ENCODE assay signal across 1 cellular context in the genomic region with DNA sequence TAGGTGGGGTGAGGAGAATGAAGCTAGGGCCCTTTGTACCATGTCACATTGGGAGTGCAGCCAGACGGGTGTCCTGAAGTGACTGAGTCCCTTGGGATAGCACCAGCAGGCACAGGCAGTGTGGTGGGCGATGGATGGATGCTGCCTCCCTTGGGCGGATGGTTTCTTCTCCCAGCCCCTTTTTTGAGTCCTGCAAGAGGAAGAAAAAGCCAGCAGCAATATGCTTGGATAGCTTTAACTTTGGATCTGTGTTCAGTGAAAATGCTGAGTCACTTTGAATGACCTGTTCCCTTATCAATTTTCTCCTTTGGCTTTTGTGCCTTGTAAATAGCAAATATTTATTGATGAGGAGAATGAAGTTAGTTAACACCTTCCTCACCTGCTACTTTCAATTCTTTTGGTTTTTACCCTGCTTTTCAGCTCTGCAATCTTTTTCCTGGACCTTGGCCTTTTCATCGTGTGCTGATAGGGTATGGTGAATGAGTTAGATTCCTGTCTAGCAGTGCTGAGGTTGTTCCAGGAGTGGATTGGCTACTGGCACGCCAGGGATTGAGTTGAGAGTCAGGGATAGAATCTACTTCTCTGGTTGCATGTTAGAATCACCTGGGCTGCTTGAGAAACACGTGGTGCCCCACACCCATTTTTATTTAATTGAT.
TF ChIP-seq lines count a peak whose summit lies in the region.

No MANE protein-coding gene starts in this region.

TF ChIP-seq in HepG2, 621 proteins besides CTCF, POLR2A, EP300 and RAD21 (continued from another document):
- TF ChIP-seq, protein P1, sequence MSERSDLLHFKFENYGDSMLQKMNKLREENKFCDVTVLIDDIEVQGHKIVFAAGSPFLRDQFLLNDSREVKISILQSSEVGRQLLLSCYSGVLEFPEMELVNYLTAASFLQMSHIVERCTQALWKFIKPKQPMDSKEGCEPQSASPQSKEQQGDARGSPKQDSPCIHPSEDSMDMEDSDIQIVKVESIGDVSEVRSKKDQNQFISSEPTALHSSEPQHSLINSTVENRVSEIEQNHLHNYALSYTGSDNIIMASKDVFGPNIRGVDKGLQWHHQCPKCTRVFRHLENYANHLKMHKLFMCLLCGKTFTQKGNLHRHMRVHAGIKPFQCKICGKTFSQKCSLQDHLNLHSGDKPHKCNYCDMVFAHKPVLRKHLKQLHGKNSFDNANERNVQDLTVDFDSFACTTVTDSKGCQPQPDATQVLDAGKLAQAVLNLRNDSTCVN (CRISPR knock-in tag; IDR thresholded peaks at IDR 0.05; ENCODE audit: borderline replicate concordance), result no peak
- no peak for TF ChIP-seq NR2F1 (CRISPR knock-in tag; IDR thresholded peaks at IDR 0.05)
- peak; percentile 7; the same call in 1 of the 2 replicates for TF ChIP-seq ZNF292 (CRISPR knock-in tag; IDR thresholded peaks at IDR 0.05; ENCODE audit: borderline replicate concordance, low read depth)
- TF ChIP-seq ZNF460 (CRISPR knock-in tag; IDR thresholded peaks at IDR 0.05; ENCODE audit: borderline replicate concordance), result no peak
- TF ChIP-seq ZNF530 (CRISPR knock-in tag; IDR thresholded peaks at IDR 0.05; ENCODE audit: low read depth), result no peak
- no peak for TF ChIP-seq ZNF160 (CRISPR knock-in tag; IDR thresholded peaks at IDR 0.05)
- TF ChIP-seq, protein P2, sequence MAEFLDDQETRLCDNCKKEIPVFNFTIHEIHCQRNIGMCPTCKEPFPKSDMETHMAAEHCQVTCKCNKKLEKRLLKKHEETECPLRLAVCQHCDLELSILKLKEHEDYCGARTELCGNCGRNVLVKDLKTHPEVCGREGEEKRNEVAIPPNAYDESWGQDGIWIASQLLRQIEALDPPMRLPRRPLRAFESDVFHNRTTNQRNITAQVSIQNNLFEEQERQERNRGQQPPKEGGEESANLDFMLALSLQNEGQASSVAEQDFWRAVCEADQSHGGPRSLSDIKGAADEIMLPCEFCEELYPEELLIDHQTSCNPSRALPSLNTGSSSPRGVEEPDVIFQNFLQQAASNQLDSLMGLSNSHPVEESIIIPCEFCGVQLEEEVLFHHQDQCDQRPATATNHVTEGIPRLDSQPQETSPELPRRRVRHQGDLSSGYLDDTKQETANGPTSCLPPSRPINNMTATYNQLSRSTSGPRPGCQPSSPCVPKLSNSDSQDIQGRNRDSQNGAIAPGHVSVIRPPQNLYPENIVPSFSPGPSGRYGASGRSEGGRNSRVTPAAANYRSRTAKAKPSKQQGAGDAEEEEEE (CRISPR knock-in tag; IDR thresholded peaks at IDR 0.05; ENCODE audit: borderline replicate concordance), result no peak
- no peak for TF ChIP-seq ZNF225 (CRISPR knock-in tag; IDR thresholded peaks at IDR 0.05)
- peak; percentile 98 for TF ChIP-seq NFE2L2 (IDR thresholded peaks at IDR 0.05; ENCODE audit: low read length)
- TF ChIP-seq DMAP1 (CRISPR knock-in tag; IDR thresholded peaks at IDR 0.05), result 0 out of 2 replicates have a peak, but pooled peaks have one; percentile 34
- TF ChIP-seq MIER3 (CRISPR knock-in tag; IDR thresholded peaks at IDR 0.05; ENCODE audit: borderline replicate concordance), result no peak
- no peak for TF ChIP-seq SRSF9 (IDR thresholded peaks at IDR 0.05; ENCODE audit: borderline replicate concordance, insufficient read depth, low read depth, low read length, poor library complexity, severe bottlenecking)
- TF ChIP-seq CREB1 (IDR thresholded peaks at IDR 0.05), result no peak
- peak; percentile 40; the same call in 1 of the 2 replicates for TF ChIP-seq CREB1 (CRISPR knock-in tag; IDR thresholded peaks at IDR 0.05)
- no peak for TF ChIP-seq ZMYM4 (CRISPR knock-in tag; IDR thresholded peaks at IDR 0.05)
- TF ChIP-seq ZNF33B (CRISPR knock-in tag; IDR thresholded peaks at IDR 0.05), result no peak
- no peak for TF ChIP-seq ZNF260 (CRISPR knock-in tag; IDR thresholded peaks at IDR 0.05; ENCODE audit: borderline replicate concordance, low read depth)
- TF ChIP-seq ZNF10 (CRISPR knock-in tag; IDR thresholded peaks at IDR 0.05; ENCODE audit: borderline replicate concordance, low read depth), result no peak
- no peak for TF ChIP-seq SETDB1 (CRISPR knock-in tag; IDR thresholded peaks at IDR 0.05; ENCODE audit: borderline replicate concordance)
- TF ChIP-seq, protein P3, sequence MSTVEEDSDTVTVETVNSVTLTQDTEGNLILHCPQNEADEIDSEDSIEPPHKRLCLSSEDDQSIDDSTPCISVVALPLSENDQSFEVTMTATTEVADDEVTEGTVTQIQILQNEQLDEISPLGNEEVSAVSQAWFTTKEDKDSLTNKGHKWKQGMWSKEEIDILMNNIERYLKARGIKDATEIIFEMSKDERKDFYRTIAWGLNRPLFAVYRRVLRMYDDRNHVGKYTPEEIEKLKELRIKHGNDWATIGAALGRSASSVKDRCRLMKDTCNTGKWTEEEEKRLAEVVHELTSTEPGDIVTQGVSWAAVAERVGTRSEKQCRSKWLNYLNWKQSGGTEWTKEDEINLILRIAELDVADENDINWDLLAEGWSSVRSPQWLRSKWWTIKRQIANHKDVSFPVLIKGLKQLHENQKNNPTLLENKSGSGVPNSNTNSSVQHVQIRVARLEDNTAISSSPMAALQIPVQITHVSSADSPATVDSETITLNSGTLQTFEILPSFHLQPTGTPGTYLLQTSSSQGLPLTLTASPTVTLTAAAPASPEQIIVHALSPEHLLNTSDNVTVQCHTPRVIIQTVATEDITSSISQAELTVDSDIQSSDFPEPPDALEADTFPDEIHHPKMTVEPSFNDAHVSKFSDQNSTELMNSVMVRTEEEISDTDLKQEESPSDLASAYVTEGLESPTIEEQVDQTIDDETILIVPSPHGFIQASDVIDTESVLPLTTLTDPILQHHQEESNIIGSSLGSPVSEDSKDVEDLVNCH (CRISPR knock-in tag; IDR thresholded peaks at IDR 0.05), result no peak
- no peak for TF ChIP-seq KLF13 (CRISPR knock-in tag; IDR thresholded peaks at IDR 0.05)
- TF ChIP-seq POLR2G (IDR thresholded peaks at IDR 0.05; ENCODE audit: low read depth, low read length), result no peak
- no peak for TF ChIP-seq REL (CRISPR knock-in tag; conservative IDR thresholded peaks at IDR 0.05)
- no peak for TF ChIP-seq ZNF180 (CRISPR knock-in tag; IDR thresholded peaks at IDR 0.05; ENCODE audit: borderline replicate concordance, low read depth)
- no peak for TF ChIP-seq KLF6 (CRISPR knock-in tag; IDR thresholded peaks at IDR 0.05)
- TF ChIP-seq, protein P4, sequence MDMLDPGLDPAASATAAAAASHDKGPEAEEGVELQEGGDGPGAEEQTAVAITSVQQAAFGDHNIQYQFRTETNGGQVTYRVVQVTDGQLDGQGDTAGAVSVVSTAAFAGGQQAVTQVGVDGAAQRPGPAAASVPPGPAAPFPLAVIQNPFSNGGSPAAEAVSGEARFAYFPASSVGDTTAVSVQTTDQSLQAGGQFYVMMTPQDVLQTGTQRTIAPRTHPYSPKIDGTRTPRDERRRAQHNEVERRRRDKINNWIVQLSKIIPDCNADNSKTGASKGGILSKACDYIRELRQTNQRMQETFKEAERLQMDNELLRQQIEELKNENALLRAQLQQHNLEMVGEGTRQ (IDR thresholded peaks at IDR 0.05; ENCODE audit: low read depth, low read length), result no peak
- TF ChIP-seq, protein P4 (CRISPR knock-in tag; IDR thresholded peaks at IDR 0.05; ENCODE audit: borderline replicate concordance), result no peak
- TF ChIP-seq NFKB2 (CRISPR knock-in tag; IDR thresholded peaks at IDR 0.05; ENCODE audit: borderline replicate concordance), result no peak
- TF ChIP-seq, protein P5, sequence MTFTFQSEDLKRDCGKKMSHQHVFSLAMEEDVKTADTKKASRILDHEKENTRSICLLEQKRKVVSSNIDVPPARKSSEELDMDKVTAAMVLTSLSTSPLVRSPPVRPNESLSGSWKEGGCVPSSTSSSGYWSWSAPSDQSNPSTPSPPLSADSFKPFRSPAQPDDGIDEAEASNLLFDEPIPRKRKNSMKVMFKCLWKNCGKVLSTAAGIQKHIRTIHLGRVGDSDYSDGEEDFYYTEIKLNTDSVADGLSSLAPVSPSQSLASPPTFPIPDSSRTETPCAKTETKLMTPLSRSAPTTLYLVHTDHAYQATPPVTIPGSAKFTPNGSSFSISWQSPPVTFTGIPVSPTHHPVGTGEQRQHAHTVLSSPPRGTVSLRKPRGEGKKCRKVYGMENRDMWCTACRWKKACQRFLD (CRISPR knock-in tag; IDR thresholded peaks at IDR 0.05; ENCODE audit: borderline replicate concordance), result no peak
- TF ChIP-seq ZNF451 (CRISPR knock-in tag; IDR thresholded peaks at IDR 0.05), result no peak
- no peak for TF ChIP-seq ZNF572 (CRISPR knock-in tag; IDR thresholded peaks at IDR 0.05)
- TF ChIP-seq, protein P6, sequence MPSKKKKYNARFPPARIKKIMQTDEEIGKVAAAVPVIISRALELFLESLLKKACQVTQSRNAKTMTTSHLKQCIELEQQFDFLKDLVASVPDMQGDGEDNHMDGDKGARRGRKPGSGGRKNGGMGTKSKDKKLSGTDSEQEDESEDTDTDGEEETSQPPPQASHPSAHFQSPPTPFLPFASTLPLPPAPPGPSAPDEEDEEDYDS (CRISPR knock-in tag; IDR thresholded peaks at IDR 0.05), result 0 out of 2 replicates have a peak, but pooled peaks have one; percentile 13
